Comparison of ENCODE assay signal across 23 cellular contexts in the genomic region with DNA sequence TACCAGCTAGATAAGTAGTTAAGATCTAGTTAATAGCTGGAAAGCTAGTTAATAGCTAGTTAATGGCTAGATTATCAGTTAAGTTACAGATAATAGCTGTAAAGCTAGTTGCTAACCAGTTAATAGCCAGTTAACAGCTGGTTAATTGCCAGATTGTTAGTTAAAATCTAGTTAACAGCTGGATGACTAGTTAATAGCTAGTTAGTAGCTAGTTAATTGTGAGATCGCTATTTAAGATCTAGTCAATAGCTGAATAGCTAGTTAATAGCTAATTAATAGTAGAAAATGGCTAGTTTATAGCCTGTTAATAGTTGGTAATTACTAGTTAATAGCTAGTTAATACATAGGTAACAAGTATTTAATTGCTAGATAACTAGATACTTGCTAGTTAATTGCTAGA.
DNase-seq lines count a peak whose midpoint lies in the region; ATAC-seq, FAIRE-seq and TF ChIP-seq lines count a peak whose summit lies in the region.
"Had no signal": no experiment of that assay in that cellular context is flagged by ENCODE, and none has a peak within 500 bp of the region (broad histone marks: within the 10 kb centered on the region; RNA-seq: fewer than 3 reads in every experiment).

No MANE protein-coding gene starts in this region.

- H4K20me1 ChIP-seq in HepG2 (ENCODE audit: insufficient read depth, low read length) (no peaks in the 10 kb centered on the region), K562 (replicated peaks; ENCODE audit: control insufficient read depth, insufficient read depth, low read length) (no peaks in the 10 kb centered on the region)
- H4K20me1 ChIP-seq: BLaER1 had no signal

- H3K4me1 ChIP-seq in HepG2 (ENCODE audit: insufficient read depth, low read length): no peaks in the 10 kb centered on the region
- no peaks in the 10 kb centered on the region for H3K4me1 ChIP-seq in right lobe of liver
- H3K4me1 ChIP-seq in K562 (replicated peaks in 1 of 2; ENCODE audit: control insufficient read depth in 2 of 2, insufficient read depth in 2 of 2, low read length in 2 of 2): no peaks in the 10 kb centered on the region
- no peaks in the 10 kb centered on the region for H3K4me1 ChIP-seq in endodermal cell (ENCODE audit: control insufficient read depth, insufficient read depth, low read length)
- H3K4me1 ChIP-seq: BLaER1, Caco-2 had no signal

- no peaks in the 10 kb centered on the region for H3K9me1 ChIP-seq in K562 (ENCODE audit: control insufficient read depth, insufficient read depth, low read length)

- H3K36me3 ChIP-seq in HepG2 (replicated peaks in 1 of 2; ENCODE audit: control insufficient read depth in 1 of 2, insufficient read depth in 2 of 2, low read length in 2 of 2) (no peaks in the 10 kb centered on the region), right lobe of liver (no peaks in the 10 kb centered on the region), K562 (ENCODE audit: control insufficient read depth, insufficient read depth, low read length) (no peaks in the 10 kb centered on the region), endodermal cell (ENCODE audit: control insufficient read depth, insufficient read depth, low read length) (no peaks in the 10 kb centered on the region)
- H3K36me3 ChIP-seq: BLaER1 had no signal

- H3K27me3 Mint-ChIP-seq in endodermal cell (ENCODE audit: insufficient read depth) (no peaks in the 10 kb centered on the region), MCF 10A (ENCODE audit: insufficient read depth, unreplicated experiment) (no peaks in the 10 kb centered on the region)
- H3K27me3 Mint-ChIP-seq: B cell; CD4-positive, CD25-positive, alpha-beta regulatory T cell had no signal

- H3K9me3 ChIP-seq in HepG2 (ENCODE audit: low read length): peaks cover 48% of the 10 kb centered on the region
- no peaks in the 10 kb centered on the region for H3K9me3 ChIP-seq in right lobe of liver
- H3K9me3 ChIP-seq in K562 (replicated peaks; ENCODE audit: control insufficient read depth, insufficient read depth, low read depth, low read length): peaks cover 28% of the 10 kb centered on the region
- H3K9me3 ChIP-seq in endodermal cell (ENCODE audit: control insufficient read depth, low read length): peaks cover 45% of the 10 kb centered on the region
- H3K9me3 ChIP-seq: Caco-2 had no signal

- H3K36me3 Mint-ChIP-seq in endodermal cell (ENCODE audit: low read depth) (no peaks in the 10 kb centered on the region), MCF 10A (ENCODE audit: insufficient read depth, unreplicated experiment) (no peaks in the 10 kb centered on the region)
- no peaks in the 10 kb centered on the region for H3K36me3 Mint-ChIP-seq in stimulated activated effector memory CD8-positive, alpha-beta T cell treated with anti-CD3 and anti-CD28 coated beads, Interleukin-12 subunit alpha, Interleukin-12 subunit beta, amount 100 ng/mL, for 72 hours
- H3K36me3 Mint-ChIP-seq: CD4-positive, CD25-positive, alpha-beta regulatory T cell; CD8-positive, alpha-beta T cell had no signal

- H3K9me3 Mint-ChIP-seq in endodermal cell: peaks cover 5% of the 10 kb centered on the region
- H3K9me3 Mint-ChIP-seq in MCF 10A (ENCODE audit: unreplicated experiment): no peaks in the 10 kb centered on the region
- no peaks in the 10 kb centered on the region for H3K9me3 Mint-ChIP-seq in stimulated activated effector memory CD8-positive, alpha-beta T cell treated with anti-CD3 and anti-CD28 coated beads, Interleukin-12 subunit alpha, Interleukin-12 subunit beta, amount 100 ng/mL, for 72 hours

- no peak for TF ChIP-seq EP300 in HepG2 (IDR thresholded peaks at IDR 0.05; ENCODE audit: low read depth in 2 of 2, low read length in 2 of 2)
- no peak for TF ChIP-seq EP300 in HepG2 (CRISPR knock-in tag; IDR thresholded peaks at IDR 0.05; ENCODE audit: borderline replicate concordance)
- TF ChIP-seq EP300 in K562 (IDR thresholded peaks at IDR 0.05; ENCODE audit: low read length): no peak

- no peaks in the 10 kb centered on the region for H3K79me2 ChIP-seq in HepG2 (ENCODE audit: insufficient read depth, low read length)
- no peaks in the 10 kb centered on the region for H3K79me2 ChIP-seq in K562 (ENCODE audit: control insufficient read depth, insufficient read depth, low read length)

- in situ Hi-C loops in HepG2 (cut with HindIII; ENCODE audit: extremely low pct_ligation_motif_present, low pct_unique_long_range_greater_than_20kb) (no loop called here), K562 (cut with MboI) (no loop called here)

- H2AFZ ChIP-seq in HepG2 (ENCODE audit: low read length): no peak overlapping the region
- H2AFZ ChIP-seq in K562 (ENCODE audit: low read depth, low read length): no peak overlapping the region
- H2AFZ ChIP-seq: GM23248 had no signal

- H3K4me1 Mint-ChIP-seq in endodermal cell (no peaks in the 10 kb centered on the region), MCF 10A (ENCODE audit: insufficient read depth, unreplicated experiment) (no peaks in the 10 kb centered on the region)
- no peaks in the 10 kb centered on the region for H3K4me1 Mint-ChIP-seq in stimulated activated effector memory CD8-positive, alpha-beta T cell treated with anti-CD3 and anti-CD28 coated beads, Interleukin-12 subunit alpha, Interleukin-12 subunit beta, amount 100 ng/mL, for 72 hours
- H3K4me1 Mint-ChIP-seq: B cell; CD4-positive, CD25-positive, alpha-beta regulatory T cell; H9 had no signal

- intact Hi-C loops in HepG2 (cut with micrococcal nuclease; ENCODE audit: unreplicated experiment) (no loop called here), right lobe of liver (cut with DNase I) (no loop called here), K562 (cut with micrococcal nuclease) (no loop called here), MCF 10A (cut with micrococcal nuclease) (no loop called here)

- TF ChIP-seq POLR2A in HepG2 (IDR thresholded peaks at IDR 0.05; ENCODE audit: insufficient read depth in 1 of 2, low read depth in 2 of 2, low read length in 2 of 2) (no peak), right lobe of liver (IDR thresholded peaks at IDR 0.05) (no peak), K562 (conservative IDR thresholded peaks at IDR 0.05) (no peak)

- H3K27me3 ChIP-seq in HepG2 (ENCODE audit: control insufficient read depth in 1 of 2, insufficient read depth in 2 of 2, low read length in 2 of 2): no peaks in the 10 kb centered on the region
- H3K27me3 ChIP-seq in right lobe of liver: no peaks in the 10 kb centered on the region
- H3K27me3 ChIP-seq in K562 (ENCODE audit: control insufficient read depth in 2 of 2, insufficient read depth in 2 of 2, low read length in 2 of 2): no peaks in the 10 kb centered on the region
- H3K27me3 ChIP-seq in endodermal cell (ENCODE audit: control insufficient read depth, insufficient read depth, low read length, poor library complexity, severe bottlenecking): no peaks in the 10 kb centered on the region
- H3K27me3 ChIP-seq: BLaER1 had no signal

- POLR2A ChIA-PET in HepG2 (lab: Yijun Ruan, JAX) (no interaction called here), K562 (lab: Yijun Ruan, JAX) (no interaction called here), MCF 10A (lab: Yijun Ruan, JAX) (no interaction called here)

- H3K4me3 Mint-ChIP-seq in endodermal cell (no peak overlapping the region), MCF 10A (ENCODE audit: unreplicated experiment) (no peak overlapping the region)
- no peak overlapping the region for H3K4me3 Mint-ChIP-seq in stimulated activated effector memory CD8-positive, alpha-beta T cell treated with anti-CD3 and anti-CD28 coated beads, Interleukin-12 subunit alpha, Interleukin-12 subunit beta, amount 100 ng/mL, for 72 hours
- H3K4me3 Mint-ChIP-seq: B cell; CD4-positive, CD25-positive, alpha-beta regulatory T cell; CD8-positive, alpha-beta T cell; H9 had no signal

- CTCF ChIA-PET in HepG2 (lab: Yijun Ruan, JAX; ENCODE audit: low intra/inter-chr PET ratio, low total read pairs): no interaction called here
- CTCF ChIA-PET in K562 (lab: Yijun Ruan, JAX; ENCODE audit: low intra/inter-chr PET ratio): no interaction called here
- CTCF ChIA-PET in MCF 10A (lab: Yijun Ruan, JAX): no interaction called here

- H3K27ac Mint-ChIP-seq in endodermal cell: no peak overlapping the region
- no peak overlapping the region for H3K27ac Mint-ChIP-seq in MCF 10A (ENCODE audit: low read depth, unreplicated experiment)
- no peak overlapping the region for H3K27ac Mint-ChIP-seq in stimulated activated effector memory CD8-positive, alpha-beta T cell treated with anti-CD3 and anti-CD28 coated beads, Interleukin-12 subunit alpha, Interleukin-12 subunit beta, amount 100 ng/mL, for 72 hours
- H3K27ac Mint-ChIP-seq: B cell; CD4-positive, CD25-positive, alpha-beta regulatory T cell; CD8-positive, alpha-beta T cell; H9 had no signal

- BruUV-seq in HepG2 (replicated peaks; lab: Mats Ljungman, UMichigan): no TSS peak
- no TSS peak for BruUV-seq in K562 (replicated peaks; lab: Mats Ljungman, UMichigan)
- BruUV-seq in MCF 10A (replicated peaks; lab: Mats Ljungman, UMichigan): no TSS peak

- DNase-seq in HepG2 (ENCODE audit: low spot score): no peak
- no peak for DNase-seq in right lobe of liver
- DNase-seq in K562 (ENCODE audit: extremely low read depth in 1 of 4, low spot score in 3 of 4): no peak
- no peak for DNase-seq in endodermal cell
- DNase-seq in MCF 10A (ENCODE audit: unreplicated experiment): no peak
- no peak for DNase-seq in stimulated activated effector memory CD8-positive, alpha-beta T cell treated with anti-CD3 and anti-CD28 coated beads, Interleukin-12 subunit alpha, Interleukin-12 subunit beta, amount 100 ng/mL, for 72 hours (ENCODE audit: low spot score in 2 of 2)
- DNase-seq in HUDEP-2 (lab: John Stamatoyannopoulos, UW; ENCODE audit: unreplicated experiment in 76 of 76): no peak
- DNase-seq: Caco-2; CD4-positive, CD25-positive, alpha-beta regulatory T cell; CD8-positive, alpha-beta T cell; DMS153; DND-41; GM23248; H9 had no signal

- WGBS in HepG2 (ENCODE audit: low lambda C conversion rate): 100% methylated on average over 1 of the region's 1 CpG
- 60% methylated on average over 1 of the region's 1 CpG for WGBS in right lobe of liver (ENCODE audit: insufficient coverage, low coverage, low lambda C conversion rate, missing lambda C conversion rate)
- 0% methylated on average over 1 of the region's 1 CpG for WGBS in K562 (ENCODE audit: insufficient coverage, low coverage, missing lambda C conversion rate)
- WGBS in endodermal cell (ENCODE audit: insufficient coverage in 1 of 2, insufficient read length in 1 of 2), 2 experiments: 80% methylated on average over 1 of the region's 1 CpG; no CpG with 5 or more reads in 1 of the 2 experiments

- no peak overlapping the region for H3K27ac ChIP-seq in HepG2 (ENCODE audit: extremely low read length, insufficient read depth, low read length)
- no peak overlapping the region for H3K27ac ChIP-seq in right lobe of liver
- no peak overlapping the region for H3K27ac ChIP-seq in K562 (ENCODE audit: extremely low read depth, low read depth, low read length)
- H3K27ac ChIP-seq in endodermal cell (ENCODE audit: low read depth, low read length): no peak overlapping the region
- H3K27ac ChIP-seq: 22Rv1, BLaER1, C4-2B, GM23248 had no signal

- no peak overlapping the region for H3K4me3 ChIP-seq in HepG2 (replicated peaks in 1 of 3; ENCODE audit: insufficient read depth in 1 of 3, low read depth in 2 of 3, low read length in 3 of 3)
- H3K4me3 ChIP-seq in right lobe of liver: no peak overlapping the region
- no peak overlapping the region for H3K4me3 ChIP-seq in K562
- peak overlapping the region; percentile 49 for H3K4me3 ChIP-seq in endodermal cell (ENCODE audit: low read length)
- H3K4me3 ChIP-seq: BLaER1, GM12878, GM23248 had no signal

- H3K4me2 ChIP-seq in HepG2 (ENCODE audit: low read depth, low read length): no peak overlapping the region
- H3K4me2 ChIP-seq in K562 (ENCODE audit: insufficient read depth, low read length): no peak overlapping the region
- H3K4me2 ChIP-seq: BLaER1 had no signal

- H3K9ac ChIP-seq in HepG2 (ENCODE audit: insufficient read depth, low read depth, low read length): no peak overlapping the region
- H3K9ac ChIP-seq in K562 (ENCODE audit: insufficient read depth in 1 of 2, low read depth in 2 of 2, low read length in 2 of 2): no peak overlapping the region
- H3K9ac ChIP-seq in endodermal cell (ENCODE audit: extremely low read depth, low read length, poor library complexity, severe bottlenecking): no peak overlapping the region
- H3K9ac ChIP-seq: BLaER1, GM23248 had no signal

- no peak for FAIRE-seq in HepG2 (lab: Jason Lieb, UNC)
- FAIRE-seq in K562 (lab: Jason Lieb, UNC): no peak
- FAIRE-seq: A204.1, G401.6 had no signal

- TF ChIP-seq CTCF in HepG2 (CRISPR knock-in tag; IDR thresholded peaks at IDR 0.05) (no peak), right lobe of liver (IDR thresholded peaks at IDR 0.05) (no peak), K562 (IDR thresholded peaks at IDR 0.05 in 2 of 3, conservative IDR thresholded peaks at IDR 0.05 in 1 of 3; ENCODE audit: insufficient read depth in 2 of 3, low read depth in 1 of 3, low read length in 3 of 3) (no peak), endodermal cell (conservative IDR thresholded peaks at IDR 0.05) (no peak), MCF 10A (IDR thresholded peaks at IDR 0.05; ENCODE audit: unreplicated experiment) (no peak)

- no peak for TF ChIP-seq RAD21 in HepG2 (CRISPR knock-in tag; IDR thresholded peaks at IDR 0.05)
- TF ChIP-seq RAD21 in K562 (CRISPR knock-in tag; conservative IDR thresholded peaks at IDR 0.05 in 1 of 2, IDR thresholded peaks at IDR 0.05 in 1 of 2): no peak

- ATAC-seq in HepG2: no peak
- no peak for ATAC-seq in right lobe of liver
- ATAC-seq in K562: no peak
- no peak for ATAC-seq in GM21786 (IDR thresholded peaks at IDR 0.05; ENCODE audit: unreplicated experiment)
- ATAC-seq in stimulated activated effector memory CD8-positive, alpha-beta T cell treated with anti-CD3 and anti-CD28 coated beads, Interleukin-12 subunit alpha, Interleukin-12 subunit beta, amount 100 ng/mL, for 72 hours: no peak
- ATAC-seq: CD8-positive, alpha-beta T cell; GM12878; HCT116 had no signal

Comparison
In these comparisons a context has a peak if more than half of its experiments do, and no peak if none do; other contexts are left out.
1. Of the 241 proteins assayed by ChIP-seq in both HepG2 and K562: peak only in HepG2: none; only in K562: MEIS2 and ZNF431; in both: none; in neither: 239.